ENCODE assay signal across 9 cellular contexts in the genomic region with DNA sequence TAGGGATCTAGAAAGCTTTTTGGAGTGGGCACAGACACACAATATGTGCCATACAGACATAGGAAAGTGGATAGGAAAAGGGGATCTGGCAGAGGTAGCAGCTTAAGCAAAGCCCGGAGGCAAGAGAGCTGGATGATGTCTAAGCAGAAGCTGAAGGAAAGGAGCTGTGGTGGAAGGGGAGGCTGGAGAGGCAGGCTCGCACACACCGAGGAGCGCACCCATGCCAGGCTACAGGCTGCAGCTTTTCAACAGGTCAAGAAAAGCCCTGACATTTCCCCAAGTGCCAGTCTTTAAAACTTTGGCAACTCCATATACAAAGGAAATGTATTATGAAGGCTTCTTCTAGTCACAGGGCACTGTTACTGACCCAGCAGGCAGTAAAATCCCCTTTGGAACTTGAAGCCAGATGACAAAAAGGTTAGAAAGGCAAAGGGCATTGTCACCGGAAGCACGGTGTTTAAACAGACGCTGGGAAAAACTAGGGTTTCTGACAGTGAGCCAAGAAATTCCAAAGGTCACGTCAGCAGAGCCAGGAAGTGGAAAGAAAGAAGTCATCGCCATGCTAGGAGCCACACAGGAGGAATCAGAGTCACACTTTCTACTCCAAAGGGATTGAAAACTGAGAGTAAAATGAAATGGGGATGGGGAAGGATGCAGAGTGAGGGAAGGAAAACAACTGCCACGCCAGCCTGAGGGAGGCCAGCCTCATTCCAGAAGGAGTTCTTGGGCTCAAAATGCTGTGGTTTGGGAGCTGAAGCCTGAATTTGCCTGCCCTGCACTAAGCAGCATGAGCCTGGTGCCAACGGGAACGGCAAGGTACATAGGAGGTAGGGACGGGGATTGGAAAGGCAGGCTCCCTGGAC.
DNase-seq lines count a peak whose midpoint lies in the region; ATAC-seq and TF ChIP-seq lines count a peak whose summit lies in the region.
"Had no signal": no experiment of that assay in that cellular context is flagged by ENCODE, and none has a peak within 500 bp of the region (broad histone marks: within the 10 kb centered on the region; RNA-seq: fewer than 3 reads in every experiment).

No MANE protein-coding gene starts in this region.

- intact Hi-C loops in spleen (cut with DNase I; ENCODE audit: low total_unique reads), result no loop called here

- POLR2A ChIA-PET in WTC11 (lab: Charles Lee), result no interaction called here

- peaks cover 17% of the 10 kb centered on the region for H3K4me1 Mint-ChIP-seq in WTC11

- H2AFZ ChIP-seq in hepatocyte, result peak overlapping the region; percentile 36

- no peaks in the 10 kb centered on the region for H3K9me2 ChIP-seq in hepatocyte (replicated peaks; ENCODE audit: insufficient read depth)

- H3K36me3 ChIP-seq in hepatocyte (replicated peaks; ENCODE audit: insufficient read depth, low read depth) (no peaks in the 10 kb centered on the region), spleen (no peaks in the 10 kb centered on the region)

- 29% methylated on average over 13 of the region's 13 CpGs for WGBS in hepatocyte (ENCODE audit: low lambda C conversion rate, missing lambda C conversion rate)
- WGBS in spleen, 5 donors, result 54 to 73% (median 71%) methylated on average over 13 of the region's 13 CpGs

- H3K4me3 ChIP-seq in hepatocyte (no peak overlapping the region), spleen (no peak overlapping the region)

- H3K4me2 ChIP-seq in hepatocyte, result peak overlapping the region; percentile 67

- TF ChIP-seq CTCF in WTC11 (IDR thresholded peaks at IDR 0.05) (no peak), hepatocyte (IDR thresholded peaks at IDR 0.05; ENCODE audit: poor library complexity) (no peak), spleen (IDR thresholded peaks at IDR 0.05 in 8 of 11, conservative IDR thresholded peaks at IDR 0.05 in 3 of 11) (no peak), GM13976 (IDR thresholded peaks at IDR 0.05; ENCODE audit: borderline replicate concordance, control extremely low read depth, extremely low read depth, insufficient read depth, missing control alignments) (no peak)

- H3K27me3 Mint-ChIP-seq in WTC11 (ENCODE audit: low read depth), result no peaks in the 10 kb centered on the region

- peaks cover 22% of the 10 kb centered on the region for H3K4me1 ChIP-seq in hepatocyte (ENCODE audit: insufficient read depth)
- peaks cover 0 to 21% (median 3%) of the 10 kb centered on the region in 6 donors for H3K4me1 ChIP-seq in spleen

- H3K9me3 ChIP-seq in hepatocyte (ENCODE audit: low read depth) (no peaks in the 10 kb centered on the region), spleen (no peaks in the 10 kb centered on the region)

- peak; percentile 67 for DNase-seq in HCEC 1CT
- no peak for DNase-seq in WTC11 (ENCODE audit: low spot score)
- DNase-seq in hepatocyte (ENCODE audit: low spot score), result peak; percentile 86
- no peak for DNase-seq in spleen
- no peak for DNase-seq in NCI-H345 treated with DMSO at 0.1 percent for 48 hours (lab: John Stamatoyannopoulos, UW; ENCODE audit: unreplicated experiment)
- no peak for DNase-seq in DMS79 treated with DMSO at 0.1 percent for 48 hours (lab: John Stamatoyannopoulos, UW)
- no peak for DNase-seq in pons (ENCODE audit: low spot score)
- DNase-seq in GM13976 (ENCODE audit: low spot score), result no peak
- DNase-seq: stimulated activated naive CD8-positive, alpha-beta T cell treated with anti-CD3 and anti-CD28 coated beads, Interleukin-15, Interleukin-2, amounts not matched to agents 100 U/mL and 50 U/mL, for 24 hours had no signal

- peak overlapping the region; percentile 21; the same call in 1 of the 2 replicates for H3K27ac Mint-ChIP-seq in WTC11

- H3K4me3 Mint-ChIP-seq in WTC11, result no peak overlapping the region

- ATAC-seq in WTC11, result peak; percentile 67
- ATAC-seq: stimulated activated naive CD8-positive, alpha-beta T cell treated with anti-CD3 and anti-CD28 coated beads, Interleukin-15, Interleukin-2, amounts not matched to agents 100 U/mL and 50 U/mL, for 24 hours had no signal

- H3K27ac ChIP-seq in hepatocyte (peak overlapping the region; percentile 97), spleen (peak overlapping the region; percentile 15 to 74 (median 67))

- CTCF ChIA-PET in WTC11 (lab: Charles Lee), result interaction anchor here (0.6 to 1.2 kb wide), 2 partner anchors 9 to 166 kb away, joined by 3 to 4 read pairs; no protein-coding TSS in a partner anchor

- H3K36me3 Mint-ChIP-seq in WTC11, result no peaks in the 10 kb centered on the region

- H3K27me3 ChIP-seq in hepatocyte, result no peaks in the 10 kb centered on the region
- no peaks in the 10 kb centered on the region for H3K27me3 ChIP-seq in spleen (replicated peaks in 1 of 7)

- TF ChIP-seq POLR2A in spleen (IDR thresholded peaks at IDR 0.05), result no peak

- in situ Hi-C loops in GM13976 (cut with MboI; ENCODE audit: low sequenced_read_pairs, unreplicated experiment), result no loop called here

- H3K79me2 ChIP-seq in hepatocyte, result no peaks in the 10 kb centered on the region

- H4K20me1 ChIP-seq in hepatocyte (ENCODE audit: insufficient read depth, poor library complexity, severe bottlenecking), result no peaks in the 10 kb centered on the region

- H3K9me3 Mint-ChIP-seq in WTC11, result no peaks in the 10 kb centered on the region

TF ChIP-seq in WTC11, 78 proteins besides CTCF, POLR2A, EP300 and RAD21:
- no peak for TF ChIP-seq ZNF396 (CRISPR knock-in tag; IDR thresholded peaks at IDR 0.05; ENCODE audit: borderline replicate concordance)
- peak; percentile 48 for TF ChIP-seq GABPB1 (CRISPR knock-in tag; IDR thresholded peaks at IDR 0.05)

Comparison
In these comparisons a context has a peak if more than half of its experiments do, and no peak if none do; other contexts are left out.
1. DNase-seq: peak in HCEC 1CT (single experiment) and hepatocyte (single experiment); none in WTC11 (single experiment), spleen (single experiment), NCI-H345 treated with DMSO at 0.1 percent for 48 hours (single experiment), DMS79 treated with DMSO at 0.1 percent for 48 hours (single experiment), pons (single experiment) and GM13976 (single experiment).